ENCODE assay signal across 26 cellular contexts in genomic region chr5:6431214-6432195, GRCh38. TPM values are rescaled to one million over a fixed set of nuclear protein-coding genes. Genes with fewer than 3 reads are reported as not detected.
"Had no signal": no experiment of that assay in that cellular context is flagged by ENCODE, and none has a peak within 500 bp of the region (broad histone marks: within the 10 kb centered on the region; RNA-seq: fewer than 3 reads in every experiment).

No MANE protein-coding gene starts in this region.

- ATAC-seq: activated CD8-positive, alpha-beta memory T cell treated with anti-CD3 and anti-CD28 coated beads, Interleukin-2, amount 10 ng/mL, durations not matched to agents 7 days and 5 days; activated CD8-positive, alpha-beta T cell treated with anti-CD3 and anti-CD28 coated beads, Interleukin-2, amount 10 ng/mL, durations not matched to agents 7 days and 5 days; activated naive CD4-positive, alpha-beta T cell treated with anti-CD3 and anti-CD28 coated beads, Interleukin-2, amount 50 U/mL, for 72 hours; activated naive CD8-positive, alpha-beta T cell treated with anti-CD3 and anti-CD28 coated beads, Interleukin-2, amount 50 U/mL, for 24 hours; activated T-cell treated with anti-CD3 and anti-CD28 coated beads, Interleukin-2, amount 50 U/mL, for 4 hours; T-helper 17 cell; WTC11 had no signal

- H3K9me3 ChIP-seq: Peyer's patch had no signal

- H3K27me3 ChIP-seq: Peyer's patch had no signal

- DNase-seq: activated CD4-positive, alpha-beta T cell treated with anti-CD3 and anti-CD28 coated beads for 48 hours; activated CD4-positive, alpha-beta T cell treated with anti-CD3 and anti-CD28 coated beads, Interleukin-2, amount 50 U/mL, for 4 hours; activated CD4-positive, CD25-positive, alpha-beta regulatory T cell treated with anti-CD3 and anti-CD28 coated beads, Interleukin-2, amount 50 U/mL, for 72 hours; activated CD8-positive, alpha-beta memory T cell treated with anti-CD3 and anti-CD28 coated beads, Interleukin-2, amount 10 ng/mL, durations not matched to agents 7 days and 5 days; activated CD8-positive, alpha-beta T cell treated with anti-CD3 and anti-CD28 coated beads, Interleukin-2, amount 10 ng/mL, durations not matched to agents 7 days and 5 days; activated effector memory CD4-positive, alpha-beta T cell treated with anti-CD3 and anti-CD28 coated beads, Interleukin-2, amount 50 U/mL, for 16 hours; activated naive CD4-positive, alpha-beta T cell treated with Interleukin-2 at 50 U/mL for 16 hours; activated naive CD8-positive, alpha-beta T cell treated with anti-CD3 and anti-CD28 coated beads, Interleukin-2, amount 50 U/mL, for 24 hours; activated T-cell treated with anti-CD3 and anti-CD28 coated beads, Interleukin-2, amount 50 U/mL, for 4 hours; amniotic stem cell; Kasumi-1; KBM-7; NCI-H1105 treated with DMSO at 0.1 percent for 48 hours; NCI-H1436 treated with DMSO at 0.1 percent for 48 hours; NCI-H187 treated with DMSO at 0.1 percent for 48 hours; NCI-H2081 treated with DMSO at 0.1 percent for 48 hours; NCI-H446; NCI-H524; Peyer's patch; SHP77 treated with DMSO at 0.1 percent for 48 hours; T-helper 17 cell; T-helper 9 cell had no signal

- H3K27ac Mint-ChIP-seq: activated CD8-positive, alpha-beta memory T cell treated with anti-CD3 and anti-CD28 coated beads, Interleukin-2, amount 10 ng/mL, durations not matched to agents 7 days and 5 days; activated CD8-positive, alpha-beta T cell treated with anti-CD3 and anti-CD28 coated beads, Interleukin-2, amount 10 ng/mL, durations not matched to agents 7 days and 5 days; activated naive CD4-positive, alpha-beta T cell treated with anti-CD3 and anti-CD28 coated beads, Interleukin-2, amount 50 U/mL, for 72 hours; activated naive CD8-positive, alpha-beta T cell treated with anti-CD3 and anti-CD28 coated beads, Interleukin-2, amount 50 U/mL, for 24 hours; T-helper 17 cell; WTC11 had no signal

- H3K4me3 ChIP-seq: Peyer's patch had no signal

- H3K27ac ChIP-seq: Peyer's patch, RWPE1 had no signal

- H3K4me1 Mint-ChIP-seq: activated CD8-positive, alpha-beta memory T cell treated with anti-CD3 and anti-CD28 coated beads, Interleukin-2, amount 10 ng/mL, durations not matched to agents 7 days and 5 days; activated naive CD8-positive, alpha-beta T cell treated with anti-CD3 and anti-CD28 coated beads, Interleukin-2, amount 50 U/mL, for 24 hours; brain; WTC11 had no signal

- H3K4me3 Mint-ChIP-seq: activated CD8-positive, alpha-beta memory T cell treated with anti-CD3 and anti-CD28 coated beads, Interleukin-2, amount 10 ng/mL, durations not matched to agents 7 days and 5 days; activated CD8-positive, alpha-beta T cell treated with anti-CD3 and anti-CD28 coated beads, Interleukin-2, amount 10 ng/mL, durations not matched to agents 7 days and 5 days; activated naive CD8-positive, alpha-beta T cell treated with anti-CD3 and anti-CD28 coated beads, Interleukin-2, amount 50 U/mL, for 24 hours; activated T-cell treated with anti-CD3 and anti-CD28 coated beads, Interleukin-2, amount 50 U/mL, for 4 hours; brain; T-helper 17 cell; WTC11 had no signal

- H3K36me3 Mint-ChIP-seq: activated CD8-positive, alpha-beta memory T cell treated with anti-CD3 and anti-CD28 coated beads, Interleukin-2, amount 10 ng/mL, durations not matched to agents 7 days and 5 days; activated naive CD4-positive, alpha-beta T cell treated with anti-CD3 and anti-CD28 coated beads, Interleukin-2, amount 50 U/mL, for 72 hours; brain; WTC11 had no signal

- H3K36me3 ChIP-seq: Peyer's patch had no signal

- H3K4me1 ChIP-seq: Peyer's patch had no signal

- H3K9me3 Mint-ChIP-seq: activated naive CD4-positive, alpha-beta T cell treated with anti-CD3 and anti-CD28 coated beads, Interleukin-2, amount 50 U/mL, for 72 hours; activated naive CD8-positive, alpha-beta T cell treated with anti-CD3 and anti-CD28 coated beads, Interleukin-2, amount 50 U/mL, for 24 hours; activated T-cell treated with anti-CD3 and anti-CD28 coated beads, Interleukin-2, amount 50 U/mL, for 4 hours had no signal

RNA-seq across cellular contexts. Expression of gene UBE2QL1, which starts 17.2 kb away (rescaled TPM):
- total RNA-seq: activated CD8-positive, alpha-beta T cell treated with anti-CD3 and anti-CD28 coated beads, Interleukin-2, amount 10 ng/mL, durations not matched to agents 7 days and 5 days; activated naive CD4-positive, alpha-beta T cell treated with anti-CD3 and anti-CD28 coated beads, Interleukin-2, amount 50 U/mL, for 72 hours; activated T-cell treated with anti-CD3 and anti-CD28 coated beads, Interleukin-2, amount 50 U/mL, for 4 hours had no signal
